28 cellular contexts compared by ENCODE assay signal in genomic region chr10:109984013-109984412, GRCh38.
"Had no signal": no experiment of that assay in that cellular context is flagged by ENCODE, and none has a peak within 500 bp of the region (broad histone marks: within the 10 kb centered on the region; RNA-seq: fewer than 3 reads in every experiment).

No MANE protein-coding gene starts in this region.

- H3K27me3 Mint-ChIP-seq: naive B cell; stimulated activated naive CD8-positive, alpha-beta T cell treated with anti-CD3 and anti-CD28 coated beads, Interleukin-15, Interleukin-2, amounts not matched to agents 100 ng/mL and 50 ng/mL, for 24 hours had no signal

- FAIRE-seq: small intestine had no signal

- H3K4me1 ChIP-seq: parathyroid adenoma, psoas muscle, spleen, uterus had no signal

- H2AFZ ChIP-seq: hepatocyte, neural progenitor cell, parathyroid adenoma had no signal

- H3K36me3 ChIP-seq: left lung, lower lobe of right lung, neural progenitor cell, neutrophil, right atrium auricular region, spleen, suprapubic skin, thoracic aorta, tibial artery, uterus had no signal

- H3K27me3 ChIP-seq: hepatocyte, left lung, neural progenitor cell, neutrophil, right atrium auricular region, spleen, suprapubic skin, tibial artery, uterus had no signal

- ATAC-seq: left colon; left lung; lower lobe of right lung; natural killer cell; psoas muscle; sciatic nerve; stimulated activated effector memory CD8-positive, alpha-beta T cell treated with anti-CD3 and anti-CD28 coated beads, Interleukin-12 subunit alpha, Interleukin-12 subunit beta, amount 100 ng/mL, for 72 hours had no signal

- H3K9me3 Mint-ChIP-seq: natural killer cell; stimulated activated effector memory CD8-positive, alpha-beta T cell treated with anti-CD3 and anti-CD28 coated beads, Interleukin-12 subunit alpha, Interleukin-12 subunit beta, amount 100 ng/mL, for 72 hours had no signal

- H3K9me3 ChIP-seq: lower lobe of right lung, neutrophil, psoas muscle, right atrium auricular region, suprapubic skin, thoracic aorta, tibial artery, uterus had no signal

- H3K79me2 ChIP-seq: hepatocyte, parathyroid adenoma had no signal

- H3K4me3 ChIP-seq: hepatocyte, left lung, lower lobe of right lung, neural progenitor cell, psoas muscle, right atrium auricular region, spleen, suprapubic skin, thoracic aorta, tibial artery, uterus had no signal

- H3K4me2 ChIP-seq: hepatocyte, neural progenitor cell had no signal

- DNase-seq: islet precursor cell; left colon; left lung; lower lobe of right lung; mesendoderm; naive B cell; natural killer cell; nephron progenitor cell; occipital lobe; psoas muscle; small intestine; spleen; stimulated activated CD4-positive, alpha-beta T cell treated with anti-CD3 and anti-CD28 coated beads, Interleukin-4, amount 100 ng/mL, for 24 hours; stimulated activated naive CD4-positive, alpha-beta T cell; tibial artery; uterus had no signal

- H3K27ac Mint-ChIP-seq: mesothelial cell of epicardium; natural killer cell; nephron progenitor cell; neural progenitor cell; stimulated activated effector memory CD8-positive, alpha-beta T cell treated with anti-CD3 and anti-CD28 coated beads, Interleukin-12 subunit alpha, Interleukin-12 subunit beta, amount 100 ng/mL, for 72 hours; stimulated activated naive CD8-positive, alpha-beta T cell treated with anti-CD3 and anti-CD28 coated beads, Interleukin-15, Interleukin-2, amounts not matched to agents 100 ng/mL and 50 ng/mL, for 24 hours; type B pancreatic cell had no signal

- H3K4me3 Mint-ChIP-seq: mesothelial cell of epicardium; naive B cell; natural killer cell; nephron progenitor cell; neural progenitor cell; stimulated activated effector memory CD8-positive, alpha-beta T cell treated with anti-CD3 and anti-CD28 coated beads, Interleukin-12 subunit alpha, Interleukin-12 subunit beta, amount 100 ng/mL, for 72 hours; stimulated activated naive CD8-positive, alpha-beta T cell treated with anti-CD3 and anti-CD28 coated beads, Interleukin-15, Interleukin-2, amounts not matched to agents 100 ng/mL and 50 ng/mL, for 24 hours; type B pancreatic cell had no signal

- H3K36me3 Mint-ChIP-seq: mesothelial cell of epicardium; natural killer cell; neural progenitor cell; stimulated activated effector memory CD8-positive, alpha-beta T cell treated with anti-CD3 and anti-CD28 coated beads, Interleukin-12 subunit alpha, Interleukin-12 subunit beta, amount 100 ng/mL, for 72 hours had no signal

- H3K27ac ChIP-seq: hepatocyte, left lung, lower lobe of right lung, neural progenitor cell, neutrophil, parathyroid adenoma, psoas muscle, right atrium auricular region, spleen, suprapubic skin, thoracic aorta, tibial artery, uterus had no signal

- H3K4me1 Mint-ChIP-seq: naive B cell; natural killer cell; stimulated activated effector memory CD8-positive, alpha-beta T cell treated with anti-CD3 and anti-CD28 coated beads, Interleukin-12 subunit alpha, Interleukin-12 subunit beta, amount 100 ng/mL, for 72 hours had no signal

- H3K9ac ChIP-seq: neural progenitor cell, parathyroid adenoma had no signal
